ENCODE assay signal across 21 cellular contexts in genomic region chr12:105451211-105451610, GRCh38.
DNase-seq lines count a peak whose midpoint lies in the region; ATAC-seq and TF ChIP-seq lines count a peak whose summit lies in the region.
"Had no signal": no experiment of that assay in that cellular context is flagged by ENCODE, and none has a peak within 500 bp of the region (broad histone marks: within the 10 kb centered on the region; RNA-seq: fewer than 3 reads in every experiment).

No MANE protein-coding gene starts in this region.

- H3K9me3 ChIP-seq in left lung = no peaks in the 10 kb centered on the region
- H3K9me3 ChIP-seq in mucosa of descending colon = no peaks in the 10 kb centered on the region
- H3K9me3 ChIP-seq: heart right ventricle had no signal

- no peak overlapping the region for H3K27ac ChIP-seq in left lung
- H3K27ac ChIP-seq: heart right ventricle had no signal

- no peak overlapping the region for H3K4me3 ChIP-seq in left lung
- H3K4me3 ChIP-seq in mucosa of descending colon = no peak overlapping the region
- H3K4me3 ChIP-seq: heart right ventricle had no signal

- ATAC-seq in left lung = peak; percentile 39
- ATAC-seq in HG02981 (IDR thresholded peaks at IDR 0.05; ENCODE audit: unreplicated experiment) = no peak
- ATAC-seq in mucosa of descending colon = no peak
- no peak for ATAC-seq in GM19324 (IDR thresholded peaks at IDR 0.05; ENCODE audit: low FRiP score, unreplicated experiment)
- ATAC-seq: heart right ventricle, Right ventricle myocardium inferior had no signal

- H3K27me3 ChIP-seq in left lung = no peaks in the 10 kb centered on the region
- H3K27me3 ChIP-seq: heart right ventricle had no signal

- no peaks in the 10 kb centered on the region for H3K4me1 ChIP-seq in left lung
- no peaks in the 10 kb centered on the region for H3K4me1 ChIP-seq in mucosa of descending colon (ENCODE audit: low read depth)

- TF ChIP-seq CTCF in left lung (IDR thresholded peaks at IDR 0.05) (no peak), mucosa of descending colon (IDR thresholded peaks at IDR 0.05) (no peak)

- DNase-seq in A172 (ENCODE audit: low spot score) = peak; percentile 65
- DNase-seq in HCEC 1CT = peak; percentile 50
- DNase-seq in astrocyte of the hippocampus (ENCODE audit: low read depth, low spot score) = peak; percentile 85
- DNase-seq in left lung = no peak
- DNase-seq in stimulated activated CD4-positive, alpha-beta T cell treated with anti-CD3 and anti-CD28 coated beads, Interleukin-2, amount 100 ng/mL, for 24 hours = no peak
- DNase-seq in mucosa of descending colon = no peak
- DNase-seq: 8988T; activated CD4-positive, alpha-beta T cell treated with anti-CD3 and anti-CD28 coated beads, Interleukin-2, amount 50 U/mL, for 1 hour; activated T-cell treated with anti-CD3 and anti-CD28 coated beads, Interleukin-2, amount 50 U/mL, for 24 hours; CD8-positive, alpha-beta memory T cell; GDM1; H9; heart right ventricle; kidney; midbrain; NCI-H1092; stimulated activated CD4-positive, alpha-beta T cell treated with anti-CD3 and anti-CD28 coated beads, Interleukin-4, amount 100 ng/mL, for 4 hours; T1000 had no signal

- H3K36me3 ChIP-seq in left lung (no peaks in the 10 kb centered on the region), mucosa of descending colon (ENCODE audit: low read depth) (no peaks in the 10 kb centered on the region)
- H3K36me3 ChIP-seq: heart right ventricle had no signal

- intact Hi-C loops in left lung (cut with DNase I) (no loop called here), mucosa of descending colon (cut with DNase I, micrococcal nuclease) (no loop called here)

Comparison
In these comparisons a context has a peak if more than half of its experiments do, and no peak if none do; other contexts are left out.
1. DNase-seq: peak in A172 (single experiment), HCEC 1CT (single experiment) and astrocyte of the hippocampus (single experiment); none in left lung (0 of 2), stimulated activated CD4-positive, alpha-beta T cell treated with anti-CD3 and anti-CD28 coated beads, Interleukin-2, amount 100 ng/mL, for 24 hours (0 of 2) and mucosa of descending colon (0 of 3).